ENCODE assay signal across 2 cellular contexts in the genomic region with DNA sequence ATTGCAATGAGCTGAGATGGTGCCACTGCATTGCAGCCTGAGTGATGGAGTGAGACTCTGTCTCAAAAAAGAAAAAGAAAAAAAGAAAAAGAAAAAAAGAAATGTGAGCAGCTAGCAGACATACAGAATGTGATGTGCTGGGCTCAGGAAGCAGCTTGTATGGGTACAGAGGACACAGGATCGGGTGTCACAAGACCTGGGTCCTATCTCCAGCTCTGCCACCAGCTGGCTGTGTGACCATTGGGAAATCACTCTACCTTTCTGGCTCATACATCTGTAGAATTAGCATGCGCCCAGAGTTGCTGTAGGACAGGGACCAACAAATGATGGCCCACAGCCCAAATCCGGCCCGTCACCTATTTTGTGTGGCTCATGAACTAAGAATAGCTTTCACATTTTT.
TF ChIP-seq lines count a peak whose summit lies in the region.

No MANE protein-coding gene starts in this region.

TF ChIP-seq in K562, 482 proteins besides CTCF, POLR2A, EP300 and RAD21:
- TF ChIP-seq, protein P1, sequence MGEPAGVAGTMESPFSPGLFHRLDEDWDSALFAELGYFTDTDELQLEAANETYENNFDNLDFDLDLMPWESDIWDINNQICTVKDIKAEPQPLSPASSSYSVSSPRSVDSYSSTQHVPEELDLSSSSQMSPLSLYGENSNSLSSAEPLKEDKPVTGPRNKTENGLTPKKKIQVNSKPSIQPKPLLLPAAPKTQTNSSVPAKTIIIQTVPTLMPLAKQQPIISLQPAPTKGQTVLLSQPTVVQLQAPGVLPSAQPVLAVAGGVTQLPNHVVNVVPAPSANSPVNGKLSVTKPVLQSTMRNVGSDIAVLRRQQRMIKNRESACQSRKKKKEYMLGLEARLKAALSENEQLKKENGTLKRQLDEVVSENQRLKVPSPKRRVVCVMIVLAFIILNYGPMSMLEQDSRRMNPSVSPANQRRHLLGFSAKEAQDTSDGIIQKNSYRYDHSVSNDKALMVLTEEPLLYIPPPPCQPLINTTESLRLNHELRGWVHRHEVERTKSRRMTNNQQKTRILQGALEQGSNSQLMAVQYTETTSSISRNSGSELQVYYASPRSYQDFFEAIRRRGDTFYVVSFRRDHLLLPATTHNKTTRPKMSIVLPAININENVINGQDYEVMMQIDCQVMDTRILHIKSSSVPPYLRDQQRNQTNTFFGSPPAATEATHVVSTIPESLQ (CRISPR knock-in tag; IDR thresholded peaks at IDR 0.05), result 0 out of 2 replicates have a peak, but pooled peaks have one; percentile 15
- TF ChIP-seq BCOR (IDR thresholded peaks at IDR 0.05), result 0 out of 2 replicates have a peak, but pooled peaks have one; percentile 55
- TF ChIP-seq, protein P2, sequence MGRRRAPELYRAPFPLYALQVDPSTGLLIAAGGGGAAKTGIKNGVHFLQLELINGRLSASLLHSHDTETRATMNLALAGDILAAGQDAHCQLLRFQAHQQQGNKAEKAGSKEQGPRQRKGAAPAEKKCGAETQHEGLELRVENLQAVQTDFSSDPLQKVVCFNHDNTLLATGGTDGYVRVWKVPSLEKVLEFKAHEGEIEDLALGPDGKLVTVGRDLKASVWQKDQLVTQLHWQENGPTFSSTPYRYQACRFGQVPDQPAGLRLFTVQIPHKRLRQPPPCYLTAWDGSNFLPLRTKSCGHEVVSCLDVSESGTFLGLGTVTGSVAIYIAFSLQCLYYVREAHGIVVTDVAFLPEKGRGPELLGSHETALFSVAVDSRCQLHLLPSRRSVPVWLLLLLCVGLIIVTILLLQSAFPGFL (CRISPR knock-in tag; IDR thresholded peaks at IDR 0.05), result no peak
- peak; percentile 45 for TF ChIP-seq RBM25 (IDR thresholded peaks at IDR 0.05; ENCODE audit: low read depth, low read length, severe bottlenecking)
- no peak for TF ChIP-seq NFXL1 (CRISPR knock-in tag; IDR thresholded peaks at IDR 0.05)
- peak; percentile 14; the same call in 1 of the 2 replicates for TF ChIP-seq RBFOX2 (IDR thresholded peaks at IDR 0.05; ENCODE audit: low read depth, low read length)
- TF ChIP-seq BRF1 (IDR thresholded peaks at IDR 0.05; ENCODE audit: borderline replicate concordance, extremely low read depth, insufficient read length), result no peak
- peak; percentile 37 for TF ChIP-seq ZFP36 (IDR thresholded peaks at IDR 0.05; ENCODE audit: low read depth, low read length, partially characterized antibody)
- no peak for TF ChIP-seq HNRNPLL (IDR thresholded peaks at IDR 0.05; ENCODE audit: low read depth, low read length, poor library complexity, severe bottlenecking)

TF ChIP-seq in HepG2, 621 proteins besides CTCF, POLR2A, EP300 and RAD21:
- TF ChIP-seq ZNF768 (CRISPR knock-in tag; IDR thresholded peaks at IDR 0.05) (peak; percentile 64; the same call in 1 of the 2 replicates), ZNF549 (CRISPR knock-in tag; IDR thresholded peaks at IDR 0.05) (no peak)
